25 cellular contexts compared by ENCODE assay signal in the genomic region with DNA sequence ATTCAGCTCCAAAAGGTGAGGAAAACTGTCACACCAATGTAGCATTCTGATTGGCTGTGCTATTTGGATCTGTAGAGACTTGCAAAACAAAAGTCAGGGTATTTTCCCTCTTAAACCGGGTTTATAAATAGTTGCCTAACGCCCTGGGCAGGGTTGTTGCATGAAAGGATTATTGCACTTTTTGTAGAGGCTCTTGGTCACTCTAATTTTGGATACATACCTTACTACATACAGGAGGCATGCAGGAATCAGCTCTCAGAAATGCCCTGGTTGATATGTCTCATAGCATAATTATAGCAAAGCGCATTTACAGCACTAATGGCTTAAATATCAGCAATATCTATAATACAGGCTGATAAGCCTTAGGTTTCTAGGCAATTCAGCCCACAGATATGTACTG.
"Had no signal": no experiment of that assay in that cellular context is flagged by ENCODE, and none has a peak within 500 bp of the region (broad histone marks: within the 10 kb centered on the region; RNA-seq: fewer than 3 reads in every experiment).

No MANE protein-coding gene starts in this region.

- H3K4me1 ChIP-seq: colonic mucosa, esophagus squamous epithelium, gastrocnemius medialis, heart right ventricle, left lung, lower lobe of right lung had no signal

- ATAC-seq: left cardiac atrium, left lung, left ventricle myocardium superior, lower lobe of right lung, mucosa of descending colon had no signal

- H3K27ac ChIP-seq: colonic mucosa, dorsolateral prefrontal cortex, epithelial cell of prostate, esophagus squamous epithelium, gastrocnemius medialis, heart right ventricle, left lung, lower lobe of right lung had no signal

- H3K36me3 ChIP-seq: colonic mucosa, esophagus squamous epithelium, gastrocnemius medialis, heart right ventricle, left lung, lower lobe of right lung had no signal

- DNase-seq: colonic mucosa; dermis blood vessel endothelial cell; dorsolateral prefrontal cortex; effector CD4-positive, alpha-beta T cell; effector memory CD4-positive, alpha-beta T cell; erythroblast; esophagus squamous epithelium; foreskin fibroblast; foreskin melanocyte; gastrocnemius medialis; glutamatergic neuron; head of caudate nucleus; heart right ventricle; hippocampal formation; left cardiac atrium; left lung; left ventricle myocardium superior; lower lobe of right lung; mesenchymal stem cell; mucosa of descending colon; naive B cell had no signal

- H3K27me3 ChIP-seq: colonic mucosa, dorsolateral prefrontal cortex, esophagus squamous epithelium, gastrocnemius medialis, heart right ventricle, left lung had no signal

- H3K4me3 ChIP-seq: colonic mucosa, dorsolateral prefrontal cortex, esophagus squamous epithelium, gastrocnemius medialis, heart right ventricle, left lung, lower lobe of right lung, mucosa of descending colon had no signal

- FAIRE-seq: endothelial cell of umbilical vein, islet of Langerhans, keratinocyte had no signal

- H3K9me3 ChIP-seq: colonic mucosa, esophagus squamous epithelium, gastrocnemius medialis, heart right ventricle, left lung, lower lobe of right lung, mucosa of descending colon had no signal
